1 cellular context compared by ENCODE assay signal in genomic region chr4:44210750-44211149, GRCh38.
TF ChIP-seq lines count a peak whose summit lies in the region.

No MANE protein-coding gene starts in this region.

TF ChIP-seq in GM12878, 131 proteins besides CTCF, POLR2A, EP300 and RAD21 (continued from another document):
- TF ChIP-seq E4F1 (IDR thresholded peaks at IDR 0.05; ENCODE audit: borderline replicate concordance, partially characterized antibody) = no peak
- TF ChIP-seq TAF1 (IDR thresholded peaks at IDR 0.05; ENCODE audit: borderline replicate concordance, low read depth, low read length) = no peak
- TF ChIP-seq GATAD2B (conservative IDR thresholded peaks at IDR 0.05; ENCODE audit: low read depth) = no peak
- no peak for TF ChIP-seq NRF1 (conservative IDR thresholded peaks at IDR 0.05; ENCODE audit: low read depth, low read length)
